25 cellular contexts compared by ENCODE assay signal in the genomic region with DNA sequence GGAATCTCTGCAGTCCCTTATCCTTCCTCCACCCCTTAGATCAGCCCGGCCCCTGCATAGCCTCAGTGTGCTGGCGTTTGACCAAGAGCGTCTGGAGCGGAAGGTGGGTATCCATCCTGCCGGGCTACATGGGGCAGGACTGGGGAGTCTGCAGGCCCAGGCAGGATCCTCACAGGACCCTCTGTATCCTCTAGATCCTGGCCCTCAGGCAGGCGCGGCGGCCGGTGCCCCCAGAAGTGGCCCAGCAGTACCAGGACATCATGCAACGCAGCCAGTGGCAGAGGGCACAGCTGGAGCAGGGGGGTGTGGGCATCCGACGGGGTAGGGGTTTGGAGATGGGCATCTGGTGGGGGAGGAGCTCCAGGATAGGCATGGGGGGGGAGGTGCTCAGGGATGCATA. TPM values are rescaled to one million over a fixed set of nuclear protein-coding genes. Genes with fewer than 3 reads are reported as not detected.
"Had no signal": no experiment of that assay in that cellular context is flagged by ENCODE, and none has a peak within 500 bp of the region (broad histone marks: within the 10 kb centered on the region; RNA-seq: fewer than 3 reads in every experiment).

No MANE protein-coding gene starts in this region.

- H3K9me3 ChIP-seq: ascending aorta, body of pancreas had no signal

- H3K27ac ChIP-seq: ascending aorta, body of pancreas, KMS-11, PC-9, SK-N-MC had no signal

- ATAC-seq: activated naive CD4-positive, alpha-beta T cell treated with anti-CD3 and anti-CD28 coated beads, Interleukin-2, amount 50 U/mL, for 72 hours; activated naive CD8-positive, alpha-beta T cell treated with anti-CD3 and anti-CD28 coated beads, Interleukin-2, amount 50 U/mL, for 24 hours; activated T-cell treated with anti-CD3 and anti-CD28 coated beads, Interleukin-2, amount 50 U/mL, for 4 hours; body of pancreas had no signal

- H3K4me3 ChIP-seq: ascending aorta, body of pancreas, PC-9, SK-N-MC had no signal

- DNase-seq: activated CD4-positive, alpha-beta memory T cell treated with anti-CD3 and anti-CD28 coated beads for 36 hours; activated CD4-positive, alpha-beta T cell treated with anti-CD3 and anti-CD28 coated beads, Interleukin-2, amount 10 ng/mL, durations not matched to agents 7 days and 5 days; activated CD4-positive, CD25-positive, alpha-beta regulatory T cell; activated CD8-positive, alpha-beta memory T cell treated with anti-CD3 and anti-CD28 coated beads for 24 hours; activated effector memory CD4-positive, alpha-beta T cell treated with anti-CD3 and anti-CD28 coated beads, Interleukin-2, amount 50 U/mL, for 16 hours; activated naive CD4-positive, alpha-beta T cell treated with Interleukin-2 at 50 U/mL for 16 hours; activated naive CD8-positive, alpha-beta T cell treated with anti-CD3 and anti-CD28 coated beads, Interleukin-2, amount 50 U/mL, for 24 hours; activated T-cell treated with anti-CD3 and anti-CD28 coated beads, Interleukin-2, amount 50 U/mL, for 4 hours; amniotic stem cell; body of pancreas; central memory CD4-positive, alpha-beta T cell; NCI-H1092; NCI-H1417 treated with DMSO at 0.1 percent for 48 hours; NCI-H1694; NCI-H2029; NCI-H2107; NCI-H510A treated with DMSO at 0.1 percent for 48 hours; PC-9; SW 1271 had no signal

- H3K4me1 ChIP-seq: ascending aorta, body of pancreas had no signal

- H3K27me3 ChIP-seq: ascending aorta, body of pancreas had no signal

RNA-seq across cellular contexts. Expression of a gene that starts 8.9 kb away (rescaled TPM):
- total RNA-seq: bronchial epithelial cell had no signal

RNA-seq across cellular contexts. Expression of a gene that starts 23.4 kb away (rescaled TPM):
- total RNA-seq: ascending aorta had no signal

RNA-seq across cellular contexts. Expression of a gene that starts 52.4 kb away (rescaled TPM):
- total RNA-seq: ascending aorta, body of pancreas, MCF 10A had no signal
